18 cellular contexts compared by ENCODE assay signal in genomic region chr6:31178143-31179041, GRCh38. TPM values are rescaled to one million over a fixed set of nuclear protein-coding genes. Genes with fewer than 3 reads are reported as not detected.
DNase-seq lines count a peak whose midpoint lies in the region; ATAC-seq, FAIRE-seq and TF ChIP-seq lines count a peak whose summit lies in the region.
"Had no signal": no experiment of that assay in that cellular context is flagged by ENCODE, and none has a peak within 500 bp of the region (broad histone marks: within the 10 kb centered on the region; RNA-seq: fewer than 3 reads in every experiment).

No MANE protein-coding gene starts in this region.

- 54 to 57% methylated on average over 8 of the region's 8 CpGs for WGBS in gastroesophageal sphincter (ENCODE audit: low coverage in 1 of 2), 2 donors

- ATAC-seq in left colon: peak; percentile 85
- ATAC-seq in gastroesophageal sphincter: no peak

- no peak overlapping the region for H3K4me2 ChIP-seq in MM.1S (ENCODE audit: low read depth, low read length)

- no peaks in the 10 kb centered on the region for H3K27me3 Mint-ChIP-seq in activated T-helper 1 cell treated with anti-CD3 and anti-CD28 coated beads, Interleukin-12 subunit alpha, Interleukin-12 subunit beta, Interleukin-2, Interleukin-4 antibody, amounts not matched to agents 30 ng/mL and 10 ng/mL and 1 ng/mL, durations not matched to agents 14 hours and 24 hours and 36 hours (ENCODE audit: insufficient read depth)
- H3K27me3 Mint-ChIP-seq: activated naive CD8-positive, alpha-beta T cell treated with anti-CD3 and anti-CD28 coated beads, Interleukin-2, amount 10 ng/mL, durations not matched to agents 7 days and 5 days had no signal

- H3K27me3 ChIP-seq in gastroesophageal sphincter: no peaks in the 10 kb centered on the region
- H3K27me3 ChIP-seq in MM.1S (replicated peaks; ENCODE audit: insufficient read depth, low read length): no peaks in the 10 kb centered on the region
- H3K27me3 ChIP-seq: esophagus muscularis mucosa, ovary, Peyer's patch had no signal

- 0 out of 2 replicates have a peak, but pooled peaks cover 4% of the 10 kb centered on the region for H3K79me2 ChIP-seq in MM.1S (ENCODE audit: low read length)

- no peak overlapping the region for H3K9ac ChIP-seq in MM.1S (ENCODE audit: low read length)

- no peak overlapping the region for H2AFZ ChIP-seq in MM.1S (ENCODE audit: low read length)

- H3K4me3 Mint-ChIP-seq in activated T-helper 1 cell treated with anti-CD3 and anti-CD28 coated beads, Interleukin-12 subunit alpha, Interleukin-12 subunit beta, Interleukin-2, Interleukin-4 antibody, amounts not matched to agents 30 ng/mL and 10 ng/mL and 1 ng/mL, durations not matched to agents 14 hours and 24 hours and 36 hours: no peak overlapping the region
- H3K4me3 Mint-ChIP-seq: activated naive CD8-positive, alpha-beta T cell treated with anti-CD3 and anti-CD28 coated beads, Interleukin-2, amount 10 ng/mL, durations not matched to agents 7 days and 5 days had no signal

- intact Hi-C loops in activated T-helper 1 cell treated with anti-CD3 and anti-CD28 coated beads, Interleukin-12 subunit alpha, Interleukin-12 subunit beta, Interleukin-2, Interleukin-4 antibody, amounts not matched to agents 30 ng/mL and 10 ng/mL and 1 ng/mL, durations not matched to agents 14 hours and 24 hours and 36 hours (cut with micrococcal nuclease): no loop called here
- intact Hi-C loops in left colon (cut with DNase I, micrococcal nuclease): no loop called here

- no peaks in the 10 kb centered on the region for H3F3A ChIP-seq in MM.1S (ENCODE audit: insufficient read depth, low read length)

- CTCF ChIA-PET in HEK293 (lab: Yijun Ruan, JAX): interaction anchor here (1.5 kb wide), 1 partner anchor 45 kb away, joined by 5 read pairs; no protein-coding TSS in a partner anchor

- TF ChIP-seq POLR2A in gastroesophageal sphincter (IDR thresholded peaks at IDR 0.05) (no peak), H54 (IDR thresholded peaks at IDR 0.05; ENCODE audit: low read depth, low read length) (no peak)

- no peak for FAIRE-seq in H54 (lab: Jason Lieb, UNC)
- FAIRE-seq: small intestine had no signal

- H3K4me3 ChIP-seq in HEK293 (ENCODE audit: low read depth, low read length) (no peak overlapping the region), gastroesophageal sphincter (no peak overlapping the region), MM.1S (ENCODE audit: low read length) (no peak overlapping the region)
- H3K4me3 ChIP-seq: esophagus muscularis mucosa, ovary, Peyer's patch had no signal

- POLR2A ChIA-PET in HEK293 (lab: Yijun Ruan, JAX): no interaction called here

- H3K36me3 ChIP-seq in HEK293 (ENCODE audit: control insufficient read depth in 2 of 2, insufficient read depth in 1 of 2, low read length in 2 of 2) (no peaks in the 10 kb centered on the region), gastroesophageal sphincter (no peaks in the 10 kb centered on the region), MM.1S (replicated peaks; ENCODE audit: insufficient read depth, low read length) (no peaks in the 10 kb centered on the region)
- H3K36me3 ChIP-seq: esophagus muscularis mucosa, ovary had no signal

- no peaks in the 10 kb centered on the region for H3K9me3 Mint-ChIP-seq in activated T-helper 1 cell treated with anti-CD3 and anti-CD28 coated beads, Interleukin-12 subunit alpha, Interleukin-12 subunit beta, Interleukin-2, Interleukin-4 antibody, amounts not matched to agents 30 ng/mL and 10 ng/mL and 1 ng/mL, durations not matched to agents 14 hours and 24 hours and 36 hours
- H3K9me3 Mint-ChIP-seq: activated naive CD8-positive, alpha-beta T cell treated with anti-CD3 and anti-CD28 coated beads, Interleukin-2, amount 10 ng/mL, durations not matched to agents 7 days and 5 days had no signal

- H3K4me1 Mint-ChIP-seq in activated T-helper 1 cell treated with anti-CD3 and anti-CD28 coated beads, Interleukin-12 subunit alpha, Interleukin-12 subunit beta, Interleukin-2, Interleukin-4 antibody, amounts not matched to agents 30 ng/mL and 10 ng/mL and 1 ng/mL, durations not matched to agents 14 hours and 24 hours and 36 hours (ENCODE audit: low read depth): peaks cover 13% of the 10 kb centered on the region

- H3K9me3 ChIP-seq in HEK293 (ENCODE audit: control insufficient read depth, insufficient read depth, low read depth, low read length) (no peaks in the 10 kb centered on the region), gastroesophageal sphincter (no peaks in the 10 kb centered on the region), MM.1S (replicated peaks; ENCODE audit: insufficient read depth, low read length) (no peaks in the 10 kb centered on the region)
- H3K9me3 ChIP-seq: esophagus muscularis mucosa, ovary, Peyer's patch had no signal

- no peak for TF ChIP-seq EP300 in gastroesophageal sphincter (IDR thresholded peaks at IDR 0.05)

- TF ChIP-seq CTCF in HEK293 (tag by site-specific recombination; IDR thresholded peaks at IDR 0.05) (no peak), gastroesophageal sphincter (IDR thresholded peaks at IDR 0.05) (no peak), MM.1S (IDR thresholded peaks at IDR 0.05; ENCODE audit: low read length) (no peak)

- no peaks in the 10 kb centered on the region for H4K20me1 ChIP-seq in MM.1S (ENCODE audit: insufficient read depth, low read length)

- peak overlapping the region; percentile 7 for H3K27ac Mint-ChIP-seq in activated T-helper 1 cell treated with anti-CD3 and anti-CD28 coated beads, Interleukin-12 subunit alpha, Interleukin-12 subunit beta, Interleukin-2, Interleukin-4 antibody, amounts not matched to agents 30 ng/mL and 10 ng/mL and 1 ng/mL, durations not matched to agents 14 hours and 24 hours and 36 hours
- H3K27ac Mint-ChIP-seq: activated naive CD8-positive, alpha-beta T cell treated with anti-CD3 and anti-CD28 coated beads, Interleukin-2, amount 10 ng/mL, durations not matched to agents 7 days and 5 days had no signal

- H3K36me3 Mint-ChIP-seq in activated T-helper 1 cell treated with anti-CD3 and anti-CD28 coated beads, Interleukin-12 subunit alpha, Interleukin-12 subunit beta, Interleukin-2, Interleukin-4 antibody, amounts not matched to agents 30 ng/mL and 10 ng/mL and 1 ng/mL, durations not matched to agents 14 hours and 24 hours and 36 hours (ENCODE audit: low read depth): no peaks in the 10 kb centered on the region
- H3K36me3 Mint-ChIP-seq: activated naive CD8-positive, alpha-beta T cell treated with anti-CD3 and anti-CD28 coated beads, Interleukin-2, amount 10 ng/mL, durations not matched to agents 7 days and 5 days had no signal

- no peak overlapping the region for H3K27ac ChIP-seq in HEK293 (ENCODE audit: extremely low read depth, low read depth, low read length)
- H3K27ac ChIP-seq in gastroesophageal sphincter: no peak overlapping the region
- no peak overlapping the region for H3K27ac ChIP-seq in MM.1S (ENCODE audit: low read length)
- H3K27ac ChIP-seq: esophagus muscularis mucosa, ovary, Peyer's patch had no signal

- DNase-seq in NCI-H146 (lab: John Stamatoyannopoulos, UW): peak; percentile 15
- no peak for DNase-seq in NCI-H146 treated with DMSO at 0.1 percent for 48 hours (lab: John Stamatoyannopoulos, UW; ENCODE audit: unreplicated experiment)
- no peak for DNase-seq in activated T-helper 1 cell treated with anti-CD3 and anti-CD28 coated beads, Interleukin-12 subunit alpha, Interleukin-12 subunit beta, Interleukin-2, Interleukin-4 antibody, amounts not matched to agents 30 ng/mL and 10 ng/mL and 1 ng/mL, durations not matched to agents 14 hours and 24 hours and 36 hours (ENCODE audit: low spot score)
- DNase-seq in left colon: no peak
- no peak for DNase-seq in H54 (ENCODE audit: insufficient read length, low spot score)
- no peak for DNase-seq in MM.1S
- DNase-seq: activated naive CD8-positive, alpha-beta T cell treated with anti-CD3 and anti-CD28 coated beads, Interleukin-2, amount 10 ng/mL, durations not matched to agents 7 days and 5 days; NCI-H345; ovary; Peyer's patch; small intestine had no signal

- H3K4me1 ChIP-seq in HEK293 (ENCODE audit: control insufficient read depth, insufficient read depth, low read length) (no peaks in the 10 kb centered on the region), gastroesophageal sphincter (no peaks in the 10 kb centered on the region), MM.1S (ENCODE audit: low read length) (no peaks in the 10 kb centered on the region)
- H3K4me1 ChIP-seq: Peyer's patch had no signal

- no peaks in the 10 kb centered on the region for H3K9me2 ChIP-seq in MM.1S (replicated peaks; ENCODE audit: insufficient read depth, low read length)

TF ChIP-seq in HEK293, 187 proteins besides CTCF, POLR2A, EP300 and RAD21 (continues in another document):
- no peak for TF ChIP-seq ZNF747 (tag by site-specific recombination; IDR thresholded peaks at IDR 0.05)

RNA-seq across cellular contexts. Expression of gene POU5F1, which starts 7.9 kb away (rescaled TPM):
- total RNA-seq in activated T-helper 1 cell treated with anti-CD3 and anti-CD28 coated beads, Interleukin-12 subunit alpha, Interleukin-12 subunit beta, Interleukin-2, Interleukin-4 antibody, amounts not matched to agents 30 ng/mL and 10 ng/mL and 1 ng/mL, durations not matched to agents 14 hours and 24 hours and 36 hours: not detected in 2 replicates
- 1 to 10 TPM; 1.8 to 6.3 TPM for total RNA-seq in left colon
- total RNA-seq in gastroesophageal sphincter: 1 to 10 TPM in 2 of 4 donors, under 1 TPM in 1, not detected in 1; 0.58 to 3.4 (median 1.1) TPM
- total RNA-seq: A172, cerebellum had no signal

RNA-seq across cellular contexts. Expression of gene TCF19, which starts 20.0 kb away (rescaled TPM):
- total RNA-seq in activated T-helper 1 cell treated with anti-CD3 and anti-CD28 coated beads, Interleukin-12 subunit alpha, Interleukin-12 subunit beta, Interleukin-2, Interleukin-4 antibody, amounts not matched to agents 30 ng/mL and 10 ng/mL and 1 ng/mL, durations not matched to agents 14 hours and 24 hours and 36 hours: 75.9 and 78.4 TPM in 2 replicates
- total RNA-seq in left colon (1 to 10 TPM; 4.2 to 7.1 TPM), gastroesophageal sphincter (1 to 10 TPM; 3.9 to 5.9 (median 5.1) TPM)

RNA-seq across cellular contexts. Expression of gene CCHCR1, which starts 20.8 kb away (rescaled TPM):
- total RNA-seq in activated T-helper 1 cell treated with anti-CD3 and anti-CD28 coated beads, Interleukin-12 subunit alpha, Interleukin-12 subunit beta, Interleukin-2, Interleukin-4 antibody, amounts not matched to agents 30 ng/mL and 10 ng/mL and 1 ng/mL, durations not matched to agents 14 hours and 24 hours and 36 hours: 50.9 and 51.3 TPM in 2 replicates
- 10 to 100 TPM; 24.3 to 39.0 TPM for total RNA-seq in left colon
- 10 to 100 TPM in 2 of 4 donors, 1 to 10 TPM in 2; 8.2 to 15.6 (median 11.5) TPM for total RNA-seq in gastroesophageal sphincter

RNA-seq across cellular contexts. Expression of gene PSORS1C2, which starts 39.5 kb away (rescaled TPM):
- total RNA-seq in activated T-helper 1 cell treated with anti-CD3 and anti-CD28 coated beads, Interleukin-12 subunit alpha, Interleukin-12 subunit beta, Interleukin-2, Interleukin-4 antibody, amounts not matched to agents 30 ng/mL and 10 ng/mL and 1 ng/mL, durations not matched to agents 14 hours and 24 hours and 36 hours: not detected in 2 replicates
- total RNA-seq in left colon (not detected), gastroesophageal sphincter (not detected)
- total RNA-seq: A172; activated naive CD8-positive, alpha-beta T cell treated with anti-CD3 and anti-CD28 coated beads, Interleukin-2, amount 10 ng/mL, durations not matched to agents 7 days and 5 days; cerebellum; esophagus muscularis mucosa; LHCN-M2; mesenteric fat pad; ovary; Peyer's patch had no signal

RNA-seq across cellular contexts. Expression of gene CDSN, which starts 58.1 kb away (rescaled TPM):
- total RNA-seq in activated T-helper 1 cell treated with anti-CD3 and anti-CD28 coated beads, Interleukin-12 subunit alpha, Interleukin-12 subunit beta, Interleukin-2, Interleukin-4 antibody, amounts not matched to agents 30 ng/mL and 10 ng/mL and 1 ng/mL, durations not matched to agents 14 hours and 24 hours and 36 hours: not detected in 2 replicates
- not detected for total RNA-seq in left colon
- not detected for total RNA-seq in gastroesophageal sphincter
- total RNA-seq: A172; activated naive CD8-positive, alpha-beta T cell treated with anti-CD3 and anti-CD28 coated beads, Interleukin-2, amount 10 ng/mL, durations not matched to agents 7 days and 5 days; cerebellum; esophagus muscularis mucosa; LHCN-M2; mesenteric fat pad had no signal
